ENCODE assay signal across 19 cellular contexts in the genomic region with DNA sequence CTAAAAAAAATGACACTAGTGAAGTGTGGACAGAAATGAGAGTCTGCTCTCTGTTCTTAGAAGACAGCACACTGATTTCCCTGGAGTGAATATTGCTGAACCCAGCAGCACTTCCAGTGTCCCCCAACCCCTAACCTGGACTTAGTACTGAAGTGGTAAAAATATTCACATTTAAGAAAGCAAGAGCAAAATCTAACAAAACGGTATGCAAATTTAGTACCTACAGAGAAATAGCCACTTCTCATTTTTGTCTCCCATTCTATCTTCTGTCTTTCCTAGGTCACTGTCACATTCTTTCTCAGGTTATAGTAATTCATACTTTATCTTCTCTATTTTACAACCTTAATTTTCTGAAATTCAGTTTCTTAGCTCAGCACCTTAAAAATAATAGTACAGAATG.
A peak's percentile ranks its signal among the peaks of the same experiment; 100 is the strongest.
DNase-seq lines count a peak whose midpoint lies in the region; ATAC-seq, FAIRE-seq and TF ChIP-seq lines count a peak whose summit lies in the region.
"Had no signal": no experiment of that assay in that cellular context is flagged by ENCODE, and none has a peak within 500 bp of the region (broad histone marks: within the 10 kb centered on the region; RNA-seq: fewer than 3 reads in every experiment).

No MANE protein-coding gene starts in this region.

- TF ChIP-seq RAD21 in GM12878 (IDR thresholded peaks at IDR 0.05; ENCODE audit: insufficient read depth, low read depth, low read length): no peak

- BruUV-seq in GM12878 (replicated peaks; lab: Mats Ljungman, UMichigan): no TSS peak

- H3K9me3 ChIP-seq in BLaER1 treated with 17β-estradiol and CSF1 and Interleukin-3, amounts not matched to agents 10 nM and 100 nM (replicated peaks in 1 of 11): peaks cover 0 to 5% (median 0%) of the 10 kb centered on the region in 11 experiments; a peak in 1 of 22 replicates
- no peaks in the 10 kb centered on the region for H3K9me3 ChIP-seq in GM12878 (replicated peaks; ENCODE audit: control insufficient read depth, insufficient read depth, low read length)
- H3K9me3 ChIP-seq: A549 had no signal

- in situ Hi-C loops in GM12878 (cut with MboI): loop anchor here (10.0 kb wide), 1 partner anchor 435 kb away; no protein-coding TSS in a partner anchor

- H3K9me3 Mint-ChIP-seq in activated T-cell treated with anti-CD3 and anti-CD28 coated beads, Interleukin-2, amount 50 U/mL, for 4 hours: no peaks in the 10 kb centered on the region
- H3K9me3 Mint-ChIP-seq: T-helper 1 cell treated with Interleukin-12 subunit alpha and Interleukin-12 subunit beta and Interleukin-4 antibody, amounts not matched to agents 30 μg/mL and 1 μg/mL, for 36 hours had no signal

- no peaks in the 10 kb centered on the region for H3K36me3 ChIP-seq in BLaER1 treated with 17β-estradiol and CSF1 and Interleukin-3, amounts not matched to agents 10 nM and 100 nM
- no peaks in the 10 kb centered on the region for H3K36me3 ChIP-seq in GM12878 (ENCODE audit: control insufficient read depth in 2 of 2, insufficient read depth in 2 of 2, low read length in 1 of 2)

- intact Hi-C loops in GM12878 (cut with micrococcal nuclease; ENCODE audit: unreplicated experiment): loop anchor here (2.0 to 5.0 kb wide), 3 partner anchors 243 to 431 kb away; no protein-coding TSS in a partner anchor

- SMC1A ChIA-PET in GM12878 (lab: Charles Lee; ENCODE audit: uncharacterized antibody, unreplicated experiment): interaction anchor here (0.7 to 4.0 kb wide), 9 partner anchors 17 to 442 kb away, joined by 3 to 28 read pairs (median 6); no protein-coding TSS in a partner anchor

- no peak for TF ChIP-seq EP300 in GM12878 (IDR thresholded peaks at IDR 0.05; ENCODE audit: borderline replicate concordance in 1 of 2, control insufficient read depth in 1 of 2, low read depth in 2 of 2, low read length in 2 of 2)

- H3K4me1 ChIP-seq in BLaER1 treated with 17β-estradiol and CSF1 and Interleukin-3, amounts not matched to agents 10 nM and 100 nM: peaks cover 8 to 28% (median 19%) of the 10 kb centered on the region in 10 experiments; a peak in 19 of 20 replicates
- H3K4me1 ChIP-seq in GM12878 (ENCODE audit: control insufficient read depth, insufficient read depth, low read length): 0 out of 2 replicates have a peak, but pooled peaks cover 6% of the 10 kb centered on the region
- H3K4me1 ChIP-seq: A549 had no signal

- no peak overlapping the region for H3K4me3 Mint-ChIP-seq in activated T-cell treated with anti-CD3 and anti-CD28 coated beads, Interleukin-2, amount 50 U/mL, for 4 hours
- H3K4me3 Mint-ChIP-seq: CD4-positive, alpha-beta T cell; T-helper 1 cell treated with Interleukin-12 subunit alpha and Interleukin-12 subunit beta and Interleukin-4 antibody, amounts not matched to agents 30 μg/mL and 1 μg/mL, for 36 hours had no signal

- FAIRE-seq in GM12878 (lab: Jason Lieb, UNC): no peak
- FAIRE-seq: A549, D721Med had no signal

- H3K27ac ChIP-seq in BLaER1 treated with 17β-estradiol and CSF1 and Interleukin-3, amounts not matched to agents 10 nM and 100 nM: no peak overlapping the region
- no peak overlapping the region for H3K27ac ChIP-seq in GM12878 (ENCODE audit: control insufficient read depth, insufficient read depth)
- H3K27ac ChIP-seq: A549, GM23248 had no signal

- no peaks in the 10 kb centered on the region for H4K20me1 ChIP-seq in BLaER1 treated with 17β-estradiol and CSF1 and Interleukin-3, amounts not matched to agents 10 nM and 100 nM
- no peaks in the 10 kb centered on the region for H4K20me1 ChIP-seq in GM12878 (ENCODE audit: control insufficient read depth, insufficient read depth)

- no peaks in the 10 kb centered on the region for H3K27me3 Mint-ChIP-seq in activated T-cell treated with anti-CD3 and anti-CD28 coated beads, Interleukin-2, amount 50 U/mL, for 4 hours (ENCODE audit: low read depth)
- H3K27me3 Mint-ChIP-seq: CD4-positive, alpha-beta T cell had no signal

- 0% methylated on average over 1 of the region's 1 CpG for WGBS in GM12878 (ENCODE audit: insufficient coverage, insufficient replicate concordance, low lambda C conversion rate, missing lambda C conversion rate)

- no peaks in the 10 kb centered on the region for H3K36me3 Mint-ChIP-seq in activated T-cell treated with anti-CD3 and anti-CD28 coated beads, Interleukin-2, amount 50 U/mL, for 4 hours (ENCODE audit: insufficient read depth)

- ATAC-seq in GM21526 (IDR thresholded peaks at IDR 0.05; ENCODE audit: low FRiP score, unreplicated experiment): peak; percentile 40
- peak; percentile 31 for ATAC-seq in HG03432 (IDR thresholded peaks at IDR 0.05; ENCODE audit: unreplicated experiment)
- ATAC-seq in GM12878: peak; percentile 42
- ATAC-seq in activated T-cell treated with anti-CD3 and anti-CD28 coated beads, Interleukin-2, amount 50 U/mL, for 4 hours: no peak
- ATAC-seq: A549, Panc1, SK-N-SH treated with all-trans-retinoic acid at 6 μM for 48 hours had no signal

- no peaks in the 10 kb centered on the region for H3K27me3 ChIP-seq in BLaER1 treated with 17β-estradiol and CSF1 and Interleukin-3, amounts not matched to agents 10 nM and 100 nM
- H3K27me3 ChIP-seq in GM12878 (replicated peaks in 1 of 2; ENCODE audit: control insufficient read depth in 2 of 2, insufficient read depth in 2 of 2, low read length in 1 of 2): no peaks in the 10 kb centered on the region

- no peak for DNase-seq in GM12878 (ENCODE audit: low read depth, low spot score)
- no peak for DNase-seq in superior temporal gyrus (ENCODE audit: extremely low spot score)
- no peak for DNase-seq in activated T-cell treated with anti-CD3 and anti-CD28 coated beads, Interleukin-2, amount 50 U/mL, for 4 hours
- no peak for DNase-seq in cortex of kidney (lab: John Stamatoyannopoulos, UW)
- DNase-seq in CD1c-positive myeloid dendritic cell (ENCODE audit: extremely low spot score): no peak
- DNase-seq: CD4-positive, alpha-beta T cell; GDM1; NCI-H226; NK-92 treated with Interleukin-12 subunit alpha and Interleukin-12 subunit beta, amount 100 ng/mL, for 24 hours; Right ventricle myocardium superior had no signal

- POLR2A ChIA-PET in GM12878 (lab: Charles Lee): interaction anchor here (0.5 kb wide), 1 partner anchor 340 kb away, joined by 3 read pairs; no protein-coding TSS in a partner anchor

- H3K4me1 Mint-ChIP-seq in activated T-cell treated with anti-CD3 and anti-CD28 coated beads, Interleukin-2, amount 50 U/mL, for 4 hours (ENCODE audit: low read depth): peaks cover 12% of the 10 kb centered on the region

- no peak overlapping the region for H3K4me3 ChIP-seq in BLaER1 treated with 17β-estradiol and CSF1 and Interleukin-3, amounts not matched to agents 10 nM and 100 nM
- no peak overlapping the region for H3K4me3 ChIP-seq in GM12878
- H3K4me3 ChIP-seq: A549, GM23248 had no signal

- H3K9ac ChIP-seq in BLaER1 treated with 17β-estradiol and CSF1 and Interleukin-3, amounts not matched to agents 10 nM and 100 nM: no peak overlapping the region
- no peak overlapping the region for H3K9ac ChIP-seq in GM12878 (ENCODE audit: control insufficient read depth, insufficient read depth, low read length)
- H3K9ac ChIP-seq: GM23248 had no signal

- no peak for TF ChIP-seq POLR2A in GM12878 (IDR thresholded peaks at IDR 0.05; ENCODE audit: low read depth, low read length)

- no peaks in the 10 kb centered on the region for H3K79me2 ChIP-seq in GM12878 (ENCODE audit: control insufficient read depth, insufficient read depth, low read length)

- no peak for TF ChIP-seq CTCF in GM12878 (IDR thresholded peaks at IDR 0.05 in 2 of 3, conservative IDR thresholded peaks at IDR 0.05 in 1 of 3; ENCODE audit: control insufficient read depth in 2 of 3, extremely low read depth in 1 of 3, insufficient read depth in 1 of 3, low read depth in 3 of 3, low read length in 3 of 3)

- RAD21 ChIA-PET in GM12878 (lab: Charles Lee; ENCODE audit: unreplicated experiment): interaction anchor here (0.8 to 1.8 kb wide), 5 partner anchors 267 to 441 kb away, joined by 3 to 7 read pairs (median 3); no protein-coding TSS in a partner anchor

- no peak overlapping the region for H2AFZ ChIP-seq in GM12878 (ENCODE audit: control insufficient read depth, low read depth, low read length)
- H2AFZ ChIP-seq: GM23248 had no signal

- CTCF ChIA-PET in GM12878 (lab: Yijun Ruan, JAX): interaction anchor here (0.8 to 4.3 kb wide), 4 partner anchors 72 to 429 kb away, joined by 3 to 22 read pairs (median 5); no protein-coding TSS in a partner anchor

- peak overlapping the region in 7 of 11 experiments; percentile 46 to 72 (median 52); a peak in 9 of 22 replicates for H3K4me2 ChIP-seq in BLaER1 treated with 17β-estradiol and CSF1 and Interleukin-3, amounts not matched to agents 10 nM and 100 nM
- no peak overlapping the region; the same call in 1 of the 2 replicates for H3K4me2 ChIP-seq in GM12878 (ENCODE audit: control insufficient read depth, insufficient read depth)
- H3K4me2 ChIP-seq: A549 had no signal

TF ChIP-seq in GM12878, 131 proteins besides CTCF, POLR2A, EP300 and RAD21:
- TF ChIP-seq, protein P1, sequence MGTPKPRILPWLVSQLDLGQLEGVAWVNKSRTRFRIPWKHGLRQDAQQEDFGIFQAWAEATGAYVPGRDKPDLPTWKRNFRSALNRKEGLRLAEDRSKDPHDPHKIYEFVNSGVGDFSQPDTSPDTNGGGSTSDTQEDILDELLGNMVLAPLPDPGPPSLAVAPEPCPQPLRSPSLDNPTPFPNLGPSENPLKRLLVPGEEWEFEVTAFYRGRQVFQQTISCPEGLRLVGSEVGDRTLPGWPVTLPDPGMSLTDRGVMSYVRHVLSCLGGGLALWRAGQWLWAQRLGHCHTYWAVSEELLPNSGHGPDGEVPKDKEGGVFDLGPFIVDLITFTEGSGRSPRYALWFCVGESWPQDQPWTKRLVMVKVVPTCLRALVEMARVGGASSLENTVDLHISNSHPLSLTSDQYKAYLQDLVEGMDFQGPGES (IDR thresholded peaks at IDR 0.05): no peak
- TF ChIP-seq ETV6 (conservative IDR thresholded peaks at IDR 0.05 in 1 of 2, IDR thresholded peaks at IDR 0.05 in 1 of 2; ENCODE audit: borderline replicate concordance in 1 of 2, low read depth in 1 of 2): no peak
- peak; percentile 44; the same call in 1 of the 2 replicates for TF ChIP-seq SPI1 (IDR thresholded peaks at IDR 0.05; ENCODE audit: borderline replicate concordance, insufficient read depth, low read depth, low read length)

Comparison
In these comparisons a context has a peak if more than half of its experiments do, and no peak if none do; other contexts are left out.
1. ATAC-seq: peak in GM21526 (single experiment), HG03432 (single experiment) and GM12878 (single experiment); none in activated T-cell treated with anti-CD3 and anti-CD28 coated beads, Interleukin-2, amount 50 U/mL, for 4 hours (0 of 2).